In genomic region chr17:7833795-7834553, GRCh38 we compare ENCODE assay signal across 1 cellular context.
TF ChIP-seq lines count a peak whose summit lies in the region.

A gene with protein sequence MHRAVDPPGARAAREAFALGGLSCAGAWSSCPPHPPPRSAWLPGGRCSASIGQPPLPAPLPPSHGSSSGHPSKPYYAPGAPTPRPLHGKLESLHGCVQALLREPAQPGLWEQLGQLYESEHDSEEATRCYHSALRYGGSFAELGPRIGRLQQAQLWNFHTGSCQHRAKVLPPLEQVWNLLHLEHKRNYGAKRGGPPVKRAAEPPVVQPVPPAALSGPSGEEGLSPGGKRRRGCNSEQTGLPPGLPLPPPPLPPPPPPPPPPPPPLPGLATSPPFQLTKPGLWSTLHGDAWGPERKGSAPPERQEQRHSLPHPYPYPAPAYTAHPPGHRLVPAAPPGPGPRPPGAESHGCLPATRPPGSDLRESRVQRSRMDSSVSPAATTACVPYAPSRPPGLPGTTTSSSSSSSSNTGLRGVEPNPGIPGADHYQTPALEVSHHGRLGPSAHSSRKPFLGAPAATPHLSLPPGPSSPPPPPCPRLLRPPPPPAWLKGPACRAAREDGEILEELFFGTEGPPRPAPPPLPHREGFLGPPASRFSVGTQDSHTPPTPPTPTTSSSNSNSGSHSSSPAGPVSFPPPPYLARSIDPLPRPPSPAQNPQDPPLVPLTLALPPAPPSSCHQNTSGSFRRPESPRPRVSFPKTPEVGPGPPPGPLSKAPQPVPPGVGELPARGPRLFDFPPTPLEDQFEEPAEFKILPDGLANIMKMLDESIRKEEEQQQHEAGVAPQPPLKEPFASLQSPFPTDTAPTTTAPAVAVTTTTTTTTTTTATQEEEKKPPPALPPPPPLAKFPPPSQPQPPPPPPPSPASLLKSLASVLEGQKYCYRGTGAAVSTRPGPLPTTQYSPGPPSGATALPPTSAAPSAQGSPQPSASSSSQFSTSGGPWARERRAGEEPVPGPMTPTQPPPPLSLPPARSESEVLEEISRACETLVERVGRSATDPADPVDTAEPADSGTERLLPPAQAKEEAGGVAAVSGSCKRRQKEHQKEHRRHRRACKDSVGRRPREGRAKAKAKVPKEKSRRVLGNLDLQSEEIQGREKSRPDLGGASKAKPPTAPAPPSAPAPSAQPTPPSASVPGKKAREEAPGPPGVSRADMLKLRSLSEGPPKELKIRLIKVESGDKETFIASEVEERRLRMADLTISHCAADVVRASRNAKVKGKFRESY (N-terminal part only) (plus strand): TSS chr17:7834217. CDS start chr17:7845555, 11,338 bp downstream.

TF ChIP-seq in HepG2, 621 proteins besides CTCF, POLR2A, EP300 and RAD21 (continued from another document and continues in another):
- TF ChIP-seq, protein P1, sequence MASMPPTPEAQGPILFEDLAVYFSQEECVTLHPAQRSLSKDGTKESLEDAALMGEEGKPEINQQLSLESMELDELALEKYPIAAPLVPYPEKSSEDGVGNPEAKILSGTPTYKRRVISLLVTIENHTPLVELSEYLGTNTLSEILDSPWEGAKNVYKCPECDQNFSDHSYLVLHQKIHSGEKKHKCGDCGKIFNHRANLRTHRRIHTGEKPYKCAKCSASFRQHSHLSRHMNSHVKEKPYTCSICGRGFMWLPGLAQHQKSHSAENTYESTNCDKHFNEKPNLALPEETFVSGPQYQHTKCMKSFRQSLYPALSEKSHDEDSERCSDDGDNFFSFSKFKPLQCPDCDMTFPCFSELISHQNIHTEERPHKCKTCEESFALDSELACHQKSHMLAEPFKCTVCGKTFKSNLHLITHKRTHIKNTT (CRISPR knock-in tag; IDR thresholded peaks at IDR 0.05): no peak
- TF ChIP-seq CHD4 (IDR thresholded peaks at IDR 0.05; ENCODE audit: borderline replicate concordance, low read length): no peak
- no peak for TF ChIP-seq SMAD1 (CRISPR knock-in tag; IDR thresholded peaks at IDR 0.05; ENCODE audit: borderline replicate concordance, low read depth)
- no peak for TF ChIP-seq ZNF232 (CRISPR knock-in tag; IDR thresholded peaks at IDR 0.05; ENCODE audit: borderline replicate concordance)
- no peak for TF ChIP-seq HIC2 (CRISPR knock-in tag; IDR thresholded peaks at IDR 0.05; ENCODE audit: low read depth)
- no peak for TF ChIP-seq RXRB (CRISPR knock-in tag; IDR thresholded peaks at IDR 0.05; ENCODE audit: borderline replicate concordance)
- TF ChIP-seq IRF2 (CRISPR knock-in tag; IDR thresholded peaks at IDR 0.05): no peak
- TF ChIP-seq, protein P2, sequence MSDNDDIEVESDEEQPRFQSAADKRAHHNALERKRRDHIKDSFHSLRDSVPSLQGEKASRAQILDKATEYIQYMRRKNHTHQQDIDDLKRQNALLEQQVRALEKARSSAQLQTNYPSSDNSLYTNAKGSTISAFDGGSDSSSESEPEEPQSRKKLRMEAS (IDR thresholded peaks at IDR 0.05): no peak; the same call in 1 of the 2 replicates
- no peak; the same call in 1 of the 2 replicates for TF ChIP-seq POLR2G (IDR thresholded peaks at IDR 0.05; ENCODE audit: low read depth, low read length)
- no peak for TF ChIP-seq ZNF468 (CRISPR knock-in tag; IDR thresholded peaks at IDR 0.05)
- no peak; the same call in 1 of the 2 replicates for TF ChIP-seq BORCS8-MEF2B (CRISPR knock-in tag; IDR thresholded peaks at IDR 0.05)
- no peak for TF ChIP-seq ZNF143 (CRISPR knock-in tag; IDR thresholded peaks at IDR 0.05)
- TF ChIP-seq HMG20B (CRISPR knock-in tag; conservative IDR thresholded peaks at IDR 0.05): no peak
- TF ChIP-seq, protein P3, sequence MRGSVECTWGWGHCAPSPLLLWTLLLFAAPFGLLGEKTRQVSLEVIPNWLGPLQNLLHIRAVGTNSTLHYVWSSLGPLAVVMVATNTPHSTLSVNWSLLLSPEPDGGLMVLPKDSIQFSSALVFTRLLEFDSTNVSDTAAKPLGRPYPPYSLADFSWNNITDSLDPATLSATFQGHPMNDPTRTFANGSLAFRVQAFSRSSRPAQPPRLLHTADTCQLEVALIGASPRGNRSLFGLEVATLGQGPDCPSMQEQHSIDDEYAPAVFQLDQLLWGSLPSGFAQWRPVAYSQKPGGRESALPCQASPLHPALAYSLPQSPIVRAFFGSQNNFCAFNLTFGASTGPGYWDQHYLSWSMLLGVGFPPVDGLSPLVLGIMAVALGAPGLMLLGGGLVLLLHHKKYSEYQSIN (CRISPR knock-in tag; IDR thresholded peaks at IDR 0.05; ENCODE audit: borderline replicate concordance): no peak
- TF ChIP-seq ZNF282 (IDR thresholded peaks at IDR 0.05; ENCODE audit: partially characterized antibody): no peak
- TF ChIP-seq ZNF768 (CRISPR knock-in tag; IDR thresholded peaks at IDR 0.05): no peak
- TF ChIP-seq, protein P4, sequence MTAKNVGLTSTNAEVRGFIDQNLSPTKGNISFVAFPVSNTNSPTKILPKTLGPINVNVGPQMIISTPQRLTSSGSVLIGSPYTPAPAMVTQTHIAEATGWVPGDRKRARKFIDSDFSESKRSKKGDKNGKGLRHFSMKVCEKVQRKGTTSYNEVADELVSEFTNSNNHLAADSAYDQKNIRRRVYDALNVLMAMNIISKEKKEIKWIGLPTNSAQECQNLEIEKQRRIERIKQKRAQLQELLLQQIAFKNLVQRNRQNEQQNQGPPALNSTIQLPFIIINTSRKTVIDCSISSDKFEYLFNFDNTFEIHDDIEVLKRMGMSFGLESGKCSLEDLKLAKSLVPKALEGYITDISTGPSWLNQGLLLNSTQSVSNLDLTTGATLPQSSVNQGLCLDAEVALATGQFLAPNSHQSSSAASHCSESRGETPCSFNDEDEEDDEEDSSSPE (CRISPR knock-in tag; IDR thresholded peaks at IDR 0.05): no peak; the same call in 1 of the 2 replicates
- no peak for TF ChIP-seq FOSL1 (CRISPR knock-in tag; IDR thresholded peaks at IDR 0.05; ENCODE audit: borderline replicate concordance)
- TF ChIP-seq SPEN (CRISPR knock-in tag; IDR thresholded peaks at IDR 0.05; ENCODE audit: low read depth): no peak
- TF ChIP-seq TAF15 (IDR thresholded peaks at IDR 0.05; ENCODE audit: low read depth, low read length, poor library complexity, severe bottlenecking): peak; percentile 47
- TF ChIP-seq ZBTB7B (CRISPR knock-in tag; IDR thresholded peaks at IDR 0.05): no peak
- no peak for TF ChIP-seq THYN1 (CRISPR knock-in tag; IDR thresholded peaks at IDR 0.05; ENCODE audit: borderline replicate concordance, low read depth)
- no peak for TF ChIP-seq FOXA3 (CRISPR knock-in tag; IDR thresholded peaks at IDR 0.05)
- TF ChIP-seq ZNF354B (CRISPR knock-in tag; IDR thresholded peaks at IDR 0.05): no peak
- no peak for TF ChIP-seq ZSCAN29 (CRISPR knock-in tag; conservative IDR thresholded peaks at IDR 0.05)
- no peak for TF ChIP-seq CCDC6 (CRISPR knock-in tag; IDR thresholded peaks at IDR 0.05)
- peak; percentile 21; the same call in 1 of the 2 replicates for TF ChIP-seq ZNF616 (CRISPR knock-in tag; IDR thresholded peaks at IDR 0.05; ENCODE audit: low read depth)
- TF ChIP-seq ZNF292 (CRISPR knock-in tag; IDR thresholded peaks at IDR 0.05; ENCODE audit: borderline replicate concordance, low read depth): no peak
- no peak for TF ChIP-seq ZNF382 (CRISPR knock-in tag; IDR thresholded peaks at IDR 0.05; ENCODE audit: borderline replicate concordance)
- TF ChIP-seq ZFY (CRISPR knock-in tag; IDR thresholded peaks at IDR 0.05): peak; percentile 41; the same call in 1 of the 2 replicates
- no peak for TF ChIP-seq POLR2AphosphoS2 (IDR thresholded peaks at IDR 0.05; ENCODE audit: low read depth, low read length)
- TF ChIP-seq MBNL3 (CRISPR knock-in tag; conservative IDR thresholded peaks at IDR 0.05): no peak
- TF ChIP-seq RFX5 (IDR thresholded peaks at IDR 0.05; ENCODE audit: low read depth, low read length): 0 out of 2 replicates have a peak, but pooled peaks have one; percentile 39
- TF ChIP-seq ZMYM4 (CRISPR knock-in tag; IDR thresholded peaks at IDR 0.05): 0 out of 2 replicates have a peak, but pooled peaks have one; percentile 28
- no peak for TF ChIP-seq NONO (IDR thresholded peaks at IDR 0.05)
- no peak for TF ChIP-seq NONO (CRISPR knock-in tag; conservative IDR thresholded peaks at IDR 0.05)
- 0 out of 2 replicates have a peak, but pooled peaks have one; percentile 41 for TF ChIP-seq MEF2D (CRISPR knock-in tag; IDR thresholded peaks at IDR 0.05)
- no peak for TF ChIP-seq EHMT2 (IDR thresholded peaks at IDR 0.05; ENCODE audit: borderline replicate concordance, low read depth, low read length)
- TF ChIP-seq, protein P5, sequence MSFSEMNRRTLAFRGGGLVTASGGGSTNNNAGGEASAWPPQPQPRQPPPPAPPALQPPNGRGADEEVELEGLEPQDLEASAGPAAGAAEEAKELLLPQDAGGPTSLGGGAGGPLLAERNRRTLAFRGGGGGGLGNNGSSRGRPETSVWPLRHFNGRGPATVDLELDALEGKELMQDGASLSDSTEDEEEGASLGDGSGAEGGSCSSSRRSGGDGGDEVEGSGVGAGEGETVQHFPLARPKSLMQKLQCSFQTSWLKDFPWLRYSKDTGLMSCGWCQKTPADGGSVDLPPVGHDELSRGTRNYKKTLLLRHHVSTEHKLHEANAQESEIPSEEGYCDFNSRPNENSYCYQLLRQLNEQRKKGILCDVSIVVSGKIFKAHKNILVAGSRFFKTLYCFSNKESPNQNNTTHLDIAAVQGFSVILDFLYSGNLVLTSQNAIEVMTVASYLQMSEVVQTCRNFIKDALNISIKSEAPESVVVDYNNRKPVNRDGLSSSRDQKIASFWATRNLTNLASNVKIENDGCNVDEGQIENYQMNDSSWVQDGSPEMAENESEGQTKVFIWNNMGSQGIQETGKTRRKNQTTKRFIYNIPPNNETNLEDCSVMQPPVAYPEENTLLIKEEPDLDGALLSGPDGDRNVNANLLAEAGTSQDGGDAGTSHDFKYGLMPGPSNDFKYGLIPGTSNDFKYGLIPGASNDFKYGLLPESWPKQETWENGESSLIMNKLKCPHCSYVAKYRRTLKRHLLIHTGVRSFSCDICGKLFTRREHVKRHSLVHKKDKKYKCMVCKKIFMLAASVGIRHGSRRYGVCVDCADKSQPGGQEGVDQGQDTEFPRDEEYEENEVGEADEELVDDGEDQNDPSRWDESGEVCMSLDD (CRISPR knock-in tag; IDR thresholded peaks at IDR 0.05; ENCODE audit: borderline replicate concordance): no peak
- no peak for TF ChIP-seq GTF2F1 (IDR thresholded peaks at IDR 0.05; ENCODE audit: low read length)
- TF ChIP-seq ZNF484 (CRISPR knock-in tag; IDR thresholded peaks at IDR 0.05; ENCODE audit: borderline replicate concordance, low read depth): no peak
- TF ChIP-seq, protein P6, sequence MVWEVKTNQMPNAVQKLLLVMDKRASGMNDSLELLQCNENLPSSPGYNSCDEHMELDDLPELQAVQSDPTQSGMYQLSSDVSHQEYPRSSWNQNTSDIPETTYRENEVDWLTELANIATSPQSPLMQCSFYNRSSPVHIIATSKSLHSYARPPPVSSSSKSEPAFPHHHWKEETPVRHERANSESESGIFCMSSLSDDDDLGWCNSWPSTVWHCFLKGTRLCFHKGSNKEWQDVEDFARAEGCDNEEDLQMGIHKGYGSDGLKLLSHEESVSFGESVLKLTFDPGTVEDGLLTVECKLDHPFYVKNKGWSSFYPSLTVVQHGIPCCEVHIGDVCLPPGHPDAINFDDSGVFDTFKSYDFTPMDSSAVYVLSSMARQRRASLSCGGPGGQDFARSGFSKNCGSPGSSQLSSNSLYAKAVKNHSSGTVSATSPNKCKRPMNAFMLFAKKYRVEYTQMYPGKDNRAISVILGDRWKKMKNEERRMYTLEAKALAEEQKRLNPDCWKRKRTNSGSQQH (CRISPR knock-in tag; IDR thresholded peaks at IDR 0.05; ENCODE audit: low read depth): no peak; the same call in 1 of the 2 replicates
- no peak for TF ChIP-seq ATF7 (IDR thresholded peaks at IDR 0.05)
- TF ChIP-seq ATF7 (CRISPR knock-in tag; IDR thresholded peaks at IDR 0.05): no peak
- TF ChIP-seq, protein P7, sequence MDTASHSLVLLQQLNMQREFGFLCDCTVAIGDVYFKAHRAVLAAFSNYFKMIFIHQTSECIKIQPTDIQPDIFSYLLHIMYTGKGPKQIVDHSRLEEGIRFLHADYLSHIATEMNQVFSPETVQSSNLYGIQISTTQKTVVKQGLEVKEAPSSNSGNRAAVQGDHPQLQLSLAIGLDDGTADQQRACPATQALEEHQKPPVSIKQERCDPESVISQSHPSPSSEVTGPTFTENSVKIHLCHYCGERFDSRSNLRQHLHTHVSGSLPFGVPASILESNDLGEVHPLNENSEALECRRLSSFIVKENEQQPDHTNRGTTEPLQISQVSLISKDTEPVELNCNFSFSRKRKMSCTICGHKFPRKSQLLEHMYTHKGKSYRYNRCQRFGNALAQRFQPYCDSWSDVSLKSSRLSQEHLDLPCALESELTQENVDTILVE (CRISPR knock-in tag; IDR thresholded peaks at IDR 0.05): no peak
- no peak for TF ChIP-seq BRCA1 (CRISPR knock-in tag; IDR thresholded peaks at IDR 0.05)
- TF ChIP-seq, protein P8, sequence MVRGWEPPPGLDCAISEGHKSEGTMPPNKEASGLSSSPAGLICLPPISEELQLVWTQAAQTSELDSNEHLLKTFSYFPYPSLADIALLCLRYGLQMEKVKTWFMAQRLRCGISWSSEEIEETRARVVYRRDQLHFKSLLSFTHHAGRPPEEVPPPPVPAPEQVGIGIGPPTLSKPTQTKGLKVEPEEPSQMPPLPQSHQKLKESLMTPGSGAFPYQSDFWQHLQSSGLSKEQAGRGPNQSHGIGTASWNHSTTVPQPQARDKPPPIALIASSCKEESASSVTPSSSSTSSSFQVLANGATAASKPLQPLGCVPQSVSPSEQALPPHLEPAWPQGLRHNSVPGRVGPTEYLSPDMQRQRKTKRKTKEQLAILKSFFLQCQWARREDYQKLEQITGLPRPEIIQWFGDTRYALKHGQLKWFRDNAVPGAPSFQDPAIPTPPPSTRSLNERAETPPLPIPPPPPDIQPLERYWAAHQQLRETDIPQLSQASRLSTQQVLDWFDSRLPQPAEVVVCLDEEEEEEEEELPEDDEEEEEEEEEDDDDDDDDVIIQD (CRISPR knock-in tag; IDR thresholded peaks at IDR 0.05; ENCODE audit: low read depth): no peak
- TF ChIP-seq CHD2 (IDR thresholded peaks at IDR 0.05; ENCODE audit: low read depth, low read length): no peak
- peak; percentile 42; the same call in 1 of the 2 replicates for TF ChIP-seq ZFX (CRISPR knock-in tag; IDR thresholded peaks at IDR 0.05; ENCODE audit: low read depth)
- TF ChIP-seq ZNF652 (CRISPR knock-in tag; IDR thresholded peaks at IDR 0.05; ENCODE audit: borderline replicate concordance, low read depth): no peak
- TF ChIP-seq RXRA (CRISPR knock-in tag; IDR thresholded peaks at IDR 0.05): no peak
- TF ChIP-seq HCFC1 (IDR thresholded peaks at IDR 0.05; ENCODE audit: low read depth, low read length): no peak
- no peak for TF ChIP-seq ZNF792 (CRISPR knock-in tag; IDR thresholded peaks at IDR 0.05)
